11 cellular contexts compared by ENCODE assay signal in genomic region chr9:94639996-94640376, GRCh38. TPM values are rescaled to one million over a fixed set of nuclear protein-coding genes. Genes with fewer than 3 reads are reported as not detected.
A peak's percentile ranks its signal among the peaks of the same experiment; 100 is the strongest.
DNase-seq lines count a peak whose midpoint lies in the region; ATAC-seq and TF ChIP-seq lines count a peak whose summit lies in the region.
"Had no signal": no experiment of that assay in that cellular context is flagged by ENCODE, and none has a peak within 500 bp of the region (broad histone marks: within the 10 kb centered on the region; RNA-seq: fewer than 3 reads in every experiment).

No MANE protein-coding gene starts in this region.

- peak overlapping the region; percentile 59 for H3K27ac Mint-ChIP-seq in activated CD4-positive, alpha-beta T cell treated with anti-CD3 and anti-CD28 coated beads, Interleukin-2, amount 10 ng/mL, durations not matched to agents 24 days and 14 days
- H3K27ac Mint-ChIP-seq in stimulated activated naive CD8-positive, alpha-beta T cell treated with anti-CD3 and anti-CD28 coated beads, Interleukin-15, amount 100 ng/mL, for 72 hours: peak overlapping the region; percentile 39 to 95

- H3K36me3 Mint-ChIP-seq in activated CD4-positive, alpha-beta T cell treated with anti-CD3 and anti-CD28 coated beads, Interleukin-2, amount 10 ng/mL, durations not matched to agents 24 days and 14 days (ENCODE audit: low read depth): no peaks in the 10 kb centered on the region

- intact Hi-C loops in activated CD4-positive, alpha-beta T cell treated with anti-CD3 and anti-CD28 coated beads, Interleukin-2, amount 10 ng/mL, durations not matched to agents 24 days and 14 days (cut with micrococcal nuclease): no loop called here
- intact Hi-C loops in ascending aorta (cut with DNase I): no loop called here
- intact Hi-C loops in right lobe of liver (cut with DNase I): no loop called here
- intact Hi-C loops in uterus (cut with DNase I; ENCODE audit: low total_unique reads): no loop called here

- H3K27ac ChIP-seq in ascending aorta (peak overlapping the region in 1 of 2 donors; percentile 35), right lobe of liver (peak overlapping the region; percentile 83 to 92 (median 87)), brain microvascular endothelial cell (no peak overlapping the region), uterus (no peak overlapping the region)
- H3K27ac ChIP-seq: A549 had no signal

- peak overlapping the region; percentile 74 to 79 for H3K4me3 ChIP-seq in ascending aorta
- peak overlapping the region; percentile 70 to 82 (median 71) for H3K4me3 ChIP-seq in right lobe of liver
- no peak overlapping the region for H3K4me3 ChIP-seq in brain microvascular endothelial cell (ENCODE audit: low read depth, low read length)
- peak overlapping the region in 1 of 2 donors; percentile 31 for H3K4me3 ChIP-seq in uterus

- ATAC-seq in right lobe of liver: peak; percentile 13 to 44 (median 26)
- ATAC-seq in stimulated activated naive CD8-positive, alpha-beta T cell treated with anti-CD3 and anti-CD28 coated beads, Interleukin-15, amount 100 ng/mL, for 72 hours: no peak

- H3K4me1 ChIP-seq in ascending aorta: peaks cover 0 to 11% of the 10 kb centered on the region in 2 donors
- peaks cover 0 to 10% (median 5%) of the 10 kb centered on the region in 4 donors for H3K4me1 ChIP-seq in right lobe of liver
- peaks cover 0 to 8% of the 10 kb centered on the region in 2 donors for H3K4me1 ChIP-seq in uterus
- H3K4me1 ChIP-seq: A549 had no signal

- H3K9me3 ChIP-seq in ascending aorta (no peaks in the 10 kb centered on the region), right lobe of liver (no peaks in the 10 kb centered on the region), uterus (no peaks in the 10 kb centered on the region)
- H3K9me3 ChIP-seq: A549 had no signal

- TF ChIP-seq POLR2A in right lobe of liver (IDR thresholded peaks at IDR 0.05): no peak
- TF ChIP-seq POLR2A in uterus (IDR thresholded peaks at IDR 0.05): no peak

- in situ Hi-C loops in brain microvascular endothelial cell (cut with HindIII; ENCODE audit: low pct_ligation_motif_present, low sequenced_read_pairs): no loop called here

- DNase-seq in activated CD4-positive, alpha-beta T cell treated with anti-CD3 and anti-CD28 coated beads, Interleukin-2, amount 10 ng/mL, durations not matched to agents 24 days and 14 days: no peak
- DNase-seq in activated CD4-positive, alpha-beta T cell treated with anti-CD3 and anti-CD28 coated beads for 48 hours: no peak
- DNase-seq in ascending aorta (ENCODE audit: low spot score in 2 of 2) (no peak), right lobe of liver (no peak), brain microvascular endothelial cell (no peak), superior temporal gyrus (ENCODE audit: extremely low spot score) (no peak), uterus (no peak)
- DNase-seq in stimulated activated naive CD8-positive, alpha-beta T cell treated with anti-CD3 and anti-CD28 coated beads, Interleukin-15, amount 100 ng/mL, for 72 hours: no peak
- DNase-seq: OCI-M1 had no signal

- peaks cover 45% of the 10 kb centered on the region for H3K27me3 Mint-ChIP-seq in activated CD4-positive, alpha-beta T cell treated with anti-CD3 and anti-CD28 coated beads, Interleukin-2, amount 10 ng/mL, durations not matched to agents 24 days and 14 days
- peaks cover 23% of the 10 kb centered on the region for H3K27me3 Mint-ChIP-seq in stimulated activated naive CD8-positive, alpha-beta T cell treated with anti-CD3 and anti-CD28 coated beads, Interleukin-15, amount 100 ng/mL, for 72 hours

- 17% methylated on average over 6 of the region's 15 CpGs for WGBS in right lobe of liver (ENCODE audit: insufficient coverage, low coverage, low lambda C conversion rate, missing lambda C conversion rate)

- H3K4me1 Mint-ChIP-seq in activated CD4-positive, alpha-beta T cell treated with anti-CD3 and anti-CD28 coated beads, Interleukin-2, amount 10 ng/mL, durations not matched to agents 24 days and 14 days: peaks cover 13% of the 10 kb centered on the region
- H3K4me1 Mint-ChIP-seq in stimulated activated naive CD8-positive, alpha-beta T cell treated with anti-CD3 and anti-CD28 coated beads, Interleukin-15, amount 100 ng/mL, for 72 hours: peaks cover 21% of the 10 kb centered on the region

- H3K27me3 ChIP-seq in ascending aorta (no peaks in the 10 kb centered on the region), right lobe of liver (no peaks in the 10 kb centered on the region), brain microvascular endothelial cell (replicated peaks) (peaks cover 8% of the 10 kb centered on the region), uterus (peaks cover 0 to 10% of the 10 kb centered on the region in 2 donors)

- H3K4me3 Mint-ChIP-seq in activated CD4-positive, alpha-beta T cell treated with anti-CD3 and anti-CD28 coated beads, Interleukin-2, amount 10 ng/mL, durations not matched to agents 24 days and 14 days: peak overlapping the region; percentile 92
- peak overlapping the region; percentile 91 to 96 for H3K4me3 Mint-ChIP-seq in stimulated activated naive CD8-positive, alpha-beta T cell treated with anti-CD3 and anti-CD28 coated beads, Interleukin-15, amount 100 ng/mL, for 72 hours

- no peak for TF ChIP-seq CTCF in ascending aorta (IDR thresholded peaks at IDR 0.05)
- TF ChIP-seq CTCF in right lobe of liver (IDR thresholded peaks at IDR 0.05): no peak
- no peak for TF ChIP-seq CTCF in brain microvascular endothelial cell (IDR thresholded peaks at IDR 0.05; ENCODE audit: low read depth, low read length, missing control alignments)
- TF ChIP-seq CTCF in uterus (IDR thresholded peaks at IDR 0.05): no peak

- no peaks in the 10 kb centered on the region for H3K9me3 Mint-ChIP-seq in activated CD4-positive, alpha-beta T cell treated with anti-CD3 and anti-CD28 coated beads, Interleukin-2, amount 10 ng/mL, durations not matched to agents 24 days and 14 days
- no peaks in the 10 kb centered on the region for H3K9me3 Mint-ChIP-seq in stimulated activated naive CD8-positive, alpha-beta T cell treated with anti-CD3 and anti-CD28 coated beads, Interleukin-15, amount 100 ng/mL, for 72 hours

- H3K36me3 ChIP-seq in ascending aorta (no peaks in the 10 kb centered on the region), right lobe of liver (peaks cover 0 to 3% (median 0%) of the 10 kb centered on the region in 4 donors), brain microvascular endothelial cell (replicated peaks) (no peaks in the 10 kb centered on the region), uterus (no peaks in the 10 kb centered on the region)

RNA-seq across cellular contexts. Expression of gene FBP1, which starts 0.7 kb away (rescaled TPM):
- not detected in 2 replicates for total RNA-seq in activated CD4-positive, alpha-beta T cell treated with anti-CD3 and anti-CD28 coated beads, Interleukin-2, amount 10 ng/mL, durations not matched to agents 24 days and 14 days
- total RNA-seq in ascending aorta (4.8 TPM), right lobe of liver (100 to 1,000 TPM; 180 to 781 (median 384) TPM), uterus (1 to 10 TPM in 1 of 4 donors, under 1 TPM in 2, not detected in 1; 0.29 to 2.6 (median 0.90) TPM)
- total RNA-seq: temporal lobe had no signal

RNA-seq across cellular contexts. Expression of gene FBP2, which starts 46.4 kb away (rescaled TPM):
- total RNA-seq in activated CD4-positive, alpha-beta T cell treated with anti-CD3 and anti-CD28 coated beads, Interleukin-2, amount 10 ng/mL, durations not matched to agents 24 days and 14 days: not detected in 2 replicates
- total RNA-seq in ascending aorta (not detected), right lobe of liver (not detected), uterus (not detected)
- total RNA-seq: temporal lobe had no signal

Comparison
In these comparisons a context has a peak if more than half of its experiments do, and no peak if none do; other contexts are left out.
1. H3K27ac ChIP-seq: peak in right lobe of liver (3 of 3); none in brain microvascular endothelial cell (single experiment) and uterus (0 of 2).
2. RNA of gene FBP1, which starts 0.7 kb away (total RNA-seq): 180 to 781 TPM in right lobe of liver; 4.8 TPM in ascending aorta (single experiment), 0.29 to 2.6 TPM in uterus and not detected in activated CD4-positive, alpha-beta T cell treated with anti-CD3 and anti-CD28 coated beads, Interleukin-2, amount 10 ng/mL, durations not matched to agents 24 days and 14 days; every median in the first group is over 10 times any median in the second.